ENCODE assay signal across 8 cellular contexts in the genomic region with DNA sequence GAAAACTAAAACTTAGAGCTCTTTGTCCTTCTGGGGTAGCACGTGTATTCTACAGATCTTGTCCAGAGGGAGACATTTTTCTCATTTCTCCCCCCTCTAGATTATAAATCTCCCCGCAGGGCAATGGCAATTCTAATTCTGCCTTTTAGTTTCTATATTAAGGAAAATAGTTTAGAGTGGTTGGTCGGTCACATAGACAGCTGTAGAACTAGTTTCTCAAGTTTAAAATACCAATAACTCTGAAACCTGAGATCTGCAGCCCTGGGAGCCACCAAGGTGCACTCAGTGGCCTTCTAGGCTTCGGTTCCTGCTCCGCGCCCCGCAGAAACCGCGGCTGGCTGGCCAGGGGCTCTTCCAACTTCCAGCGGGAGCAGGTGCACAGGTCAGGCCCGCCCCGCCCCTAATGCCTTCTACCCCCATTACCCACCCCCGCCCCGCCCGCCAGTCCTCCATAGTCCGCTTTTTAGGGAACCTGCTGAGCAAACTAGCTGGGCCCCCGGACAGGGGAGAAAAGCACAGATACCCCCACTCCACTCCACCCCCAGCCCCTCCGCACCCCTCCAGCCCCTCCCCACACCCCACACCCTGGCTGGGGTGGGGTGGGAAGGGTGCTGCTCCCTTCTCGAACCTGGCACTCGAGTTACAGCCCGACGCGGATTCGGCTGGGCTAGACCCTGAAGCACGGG. TPM values are rescaled to one million over a fixed set of nuclear protein-coding genes. Genes with fewer than 3 reads are reported as not detected.
DNase-seq lines count a peak whose midpoint lies in the region; ATAC-seq and TF ChIP-seq lines count a peak whose summit lies in the region.

No MANE protein-coding gene starts in this region.

- intact Hi-C loops in dorsolateral prefrontal cortex (cut with DNase I) (no loop called here), transverse colon (cut with DNase I; ENCODE audit: low total_unique reads) (no loop called here)

- in situ Hi-C loops in transverse colon (cut with MboI; ENCODE audit: low pct_ligation_motif_present in 1 of 4, low pct_unique_long_range_greater_than_20kb in 1 of 4, low sequenced_read_pairs in 3 of 4): no loop called here

- H3K4me3 ChIP-seq in dorsolateral prefrontal cortex (peak overlapping the region; percentile 3 to 72 (median 55)), mucosa of stomach (ENCODE audit: low read length) (peak overlapping the region; percentile 94), transverse colon (peak overlapping the region; percentile 53 to 68 (median 57))

- TF ChIP-seq POLR2A in transverse colon (IDR thresholded peaks at IDR 0.05): no peak

- CTCF ChIA-PET in T-cell (lab: Charles Lee): interaction anchor here (1.0 to 1.9 kb wide), 5 partner anchors 60 to 253 kb away, joined by 3 to 8 read pairs (median 4); no protein-coding TSS in a partner anchor

- H3K27me3 ChIP-seq in dorsolateral prefrontal cortex (peaks cover 0 to 86% (median 43%) of the 10 kb centered on the region in 45 donors), mucosa of stomach (ENCODE audit: control insufficient read depth, insufficient read depth, low read length) (peaks cover 17% of the 10 kb centered on the region), transverse colon (peaks cover 46% of the 10 kb centered on the region)

- TF ChIP-seq EP300 in transverse colon (IDR thresholded peaks at IDR 0.05; ENCODE audit: low read depth): no peak

- peak; percentile 7 for DNase-seq in GF-D8 (lab: John Stamatoyannopoulos, UW)
- peak in 14 of 34 experiments; percentile 1 to 29 (median 6) for DNase-seq in T-cell
- DNase-seq in dorsolateral prefrontal cortex: no peak
- peak; percentile 56 for DNase-seq in transverse colon
- no peak for DNase-seq in NCI-H2196 (lab: John Stamatoyannopoulos, UW; ENCODE audit: unreplicated experiment)

- TF ChIP-seq CTCF in dorsolateral prefrontal cortex (IDR thresholded peaks at IDR 0.05 in 54 of 56, conservative IDR thresholded peaks at IDR 0.05 in 2 of 56; ENCODE audit: low read depth in 1 of 56, partially characterized antibody in 56 of 56) (no peak), transverse colon (IDR thresholded peaks at IDR 0.05) (no peak)

- peaks cover 52 to 66% (median 60%) of the 10 kb centered on the region in 3 donors for H3K4me1 Mint-ChIP-seq in T-cell

- H3K27me3 Mint-ChIP-seq in T-cell: no peaks in the 10 kb centered on the region

- peak overlapping the region; percentile 93 to 97 (median 95) for H3K4me3 Mint-ChIP-seq in T-cell

- peak overlapping the region; percentile 87 for H3K9ac ChIP-seq in mucosa of stomach (ENCODE audit: low read length)

- H3K36me3 ChIP-seq in mucosa of stomach (ENCODE audit: control insufficient read depth, insufficient read depth, low read length) (no peaks in the 10 kb centered on the region), transverse colon (no peaks in the 10 kb centered on the region)

- H3K36me3 Mint-ChIP-seq in T-cell: peaks cover 15% of the 10 kb centered on the region

- peak overlapping the region in 46 of 59 donors; percentile 14 to 95 (median 76) for H3K27ac ChIP-seq in dorsolateral prefrontal cortex
- H3K27ac ChIP-seq in transverse colon: peak overlapping the region; percentile 89 to 92 (median 90)

- peak overlapping the region; percentile 96 to 98 for H3K27ac Mint-ChIP-seq in T-cell

- H3K4me1 ChIP-seq in mucosa of stomach (ENCODE audit: control insufficient read depth, insufficient read depth, low read length): peaks cover 11% of the 10 kb centered on the region
- peaks cover 0 to 5% (median 0%) of the 10 kb centered on the region in 4 donors for H3K4me1 ChIP-seq in transverse colon

- ATAC-seq in HG03039 (IDR thresholded peaks at IDR 0.05; ENCODE audit: unreplicated experiment) (peak; percentile 30), T-cell (replicated peaks in 1 of 4) (peak; percentile 7 to 37 (median 20)), HG03571 (IDR thresholded peaks at IDR 0.05; ENCODE audit: unreplicated experiment) (no peak)

- 0 to 2% methylated on average over 2 to 22 of the region's 25 CpGs for WGBS in transverse colon (ENCODE audit: low coverage in 1 of 2), 2 donors

- no peaks in the 10 kb centered on the region for H3K9me3 ChIP-seq in mucosa of stomach (ENCODE audit: control insufficient read depth, low read length)
- H3K9me3 ChIP-seq in transverse colon: no peaks in the 10 kb centered on the region

- POLR2A ChIA-PET in T-cell (lab: Charles Lee): interaction anchor here (0.8 to 1.4 kb wide), 4 partner anchors 11 to 165 kb away, joined by 3 to 6 read pairs (median 4); no protein-coding TSS in a partner anchor

- peaks cover 4 to 16% (median 11%) of the 10 kb centered on the region in 3 donors for H3K9me3 Mint-ChIP-seq in T-cell

RNA-seq across cellular contexts. Expression of gene SLFN11, which starts 0.4 kb away (rescaled TPM):
- total RNA-seq in T-cell (10 to 100 TPM; 22.2 to 43.2 (median 31.0) TPM), dorsolateral prefrontal cortex (10 to 100 TPM in 43 of 120 experiments, 1 to 10 TPM in 77; 3.1 to 18.7 (median 8.5) TPM), transverse colon (10 to 100 TPM in 1 of 4 donors, 1 to 10 TPM in 3; 3.0 to 18.6 (median 6.0) TPM)

RNA-seq across cellular contexts. Expression of gene SLFN12, which starts 59.3 kb away (rescaled TPM):
- total RNA-seq in T-cell (1 to 10 TPM; 4.9 to 8.1 (median 7.1) TPM), dorsolateral prefrontal cortex (1 to 10 TPM in 116 of 120 experiments, under 1 TPM in 4; 0.80 to 6.9 (median 2.3) TPM), transverse colon (10 to 100 TPM in 1 of 4 donors, 1 to 10 TPM in 2, not detected in 1; 1.6 to 34.8 (median 3.5) TPM)

Comparison
In these comparisons a context has a peak if more than half of its experiments do, and no peak if none do; other contexts are left out.
1. DNase-seq: peak in GF-D8 (single experiment) and transverse colon (single experiment); none in dorsolateral prefrontal cortex (0 of 10) and NCI-H2196 (single experiment).
2. Peak in every context shown above with its lines, with median percentiles within 50 percentile points of each other: H3K4me3 ChIP-seq.